1 cellular context compared by ENCODE assay signal in genomic region chr2:20589975-20590703, GRCh38.
A peak's percentile ranks its signal among the peaks of the same experiment; 100 is the strongest.
TF ChIP-seq lines count a peak whose summit lies in the region.

No MANE protein-coding gene starts in this region.

TF ChIP-seq in HepG2, 621 proteins besides CTCF, POLR2A, EP300 and RAD21 (continued from another document):
- TF ChIP-seq ZNF839 (CRISPR knock-in tag; IDR thresholded peaks at IDR 0.05; ENCODE audit: borderline replicate concordance), result 0 out of 2 replicates have a peak, but pooled peaks have one; percentile 15
- TF ChIP-seq HMG20A (CRISPR knock-in tag; IDR thresholded peaks at IDR 0.05; ENCODE audit: borderline replicate concordance), result no peak
- no peak for TF ChIP-seq ZNF746 (CRISPR knock-in tag; IDR thresholded peaks at IDR 0.05)
- 0 out of 2 replicates have a peak, but pooled peaks have one; percentile 22 for TF ChIP-seq ZMYM4 (CRISPR knock-in tag; IDR thresholded peaks at IDR 0.05)
- peak; percentile 17; the same call in 1 of the 2 replicates for TF ChIP-seq GABPB1 (CRISPR knock-in tag; IDR thresholded peaks at IDR 0.05)
- no peak for TF ChIP-seq LRRFIP1 (CRISPR knock-in tag; conservative IDR thresholded peaks at IDR 0.05)
- peak; percentile 51 for TF ChIP-seq HNRNPH1 (optimal IDR thresholded peaks at IDR 0.05; ENCODE audit: low read depth, low read length)
- TF ChIP-seq ZNF274 (CRISPR knock-in tag; IDR thresholded peaks at IDR 0.05), result peak; percentile 58; the same call in 1 of the 2 replicates
- TF ChIP-seq GLI4 (CRISPR knock-in tag; IDR thresholded peaks at IDR 0.05; ENCODE audit: borderline replicate concordance), result 0 out of 2 replicates have a peak, but pooled peaks have one; percentile 83
- peak; percentile 44; the same call in 1 of the 2 replicates for TF ChIP-seq ZNF253 (CRISPR knock-in tag; IDR thresholded peaks at IDR 0.05; ENCODE audit: borderline replicate concordance)
- TF ChIP-seq GTF3A (CRISPR knock-in tag; conservative IDR thresholded peaks at IDR 0.05), result 0 out of 2 replicates have a peak, but pooled peaks have one; percentile 47
- no peak for TF ChIP-seq MTA3 (CRISPR knock-in tag; IDR thresholded peaks at IDR 0.05)
- no peak for TF ChIP-seq ELF3 (CRISPR knock-in tag; IDR thresholded peaks at IDR 0.05)
- TF ChIP-seq AGO2 (optimal IDR thresholded peaks at IDR 0.05; ENCODE audit: low read depth, low read length), result no peak
- no peak for TF ChIP-seq ELF4 (CRISPR knock-in tag; IDR thresholded peaks at IDR 0.05; ENCODE audit: borderline replicate concordance)
- no peak for TF ChIP-seq SMAD9 (CRISPR knock-in tag; IDR thresholded peaks at IDR 0.05)
- TF ChIP-seq MLX (CRISPR knock-in tag; IDR thresholded peaks at IDR 0.05), result no peak
- peak; percentile 6; the same call in 1 of the 2 replicates for TF ChIP-seq ZFY (CRISPR knock-in tag; IDR thresholded peaks at IDR 0.05)
- TF ChIP-seq ZNF687 (CRISPR knock-in tag; IDR thresholded peaks at IDR 0.05), result peak; percentile 80
- no peak for TF ChIP-seq ZNF709 (CRISPR knock-in tag; IDR thresholded peaks at IDR 0.05)
- no peak for TF ChIP-seq PATZ1 (CRISPR knock-in tag; IDR thresholded peaks at IDR 0.05)
- TF ChIP-seq ZSCAN31 (CRISPR knock-in tag; IDR thresholded peaks at IDR 0.05; ENCODE audit: low read depth), result peak; percentile 14; the same call in 1 of the 2 replicates
- 0 out of 2 replicates have a peak, but pooled peaks have one; percentile 22 for TF ChIP-seq BCL3 (CRISPR knock-in tag; IDR thresholded peaks at IDR 0.05)
- TF ChIP-seq ESRRA (CRISPR knock-in tag; IDR thresholded peaks at IDR 0.05; ENCODE audit: low read depth), result no peak
- no peak for TF ChIP-seq HOXA3 (CRISPR knock-in tag; IDR thresholded peaks at IDR 0.05)
- TF ChIP-seq ZSCAN25 (CRISPR knock-in tag; IDR thresholded peaks at IDR 0.05), result 0 out of 2 replicates have a peak, but pooled peaks have one; percentile 20
- TF ChIP-seq FUBP1 (CRISPR knock-in tag; IDR thresholded peaks at IDR 0.05; ENCODE audit: borderline replicate concordance), result peak; percentile 86; the same call in 1 of the 2 replicates
- TF ChIP-seq ZNF724P (CRISPR knock-in tag; IDR thresholded peaks at IDR 0.05; ENCODE audit: borderline replicate concordance), result no peak
- no peak for TF ChIP-seq TBX3 (IDR thresholded peaks at IDR 0.05; ENCODE audit: borderline replicate concordance)
- TF ChIP-seq NR1H2 (CRISPR knock-in tag; IDR thresholded peaks at IDR 0.05; ENCODE audit: borderline replicate concordance, low read depth), result no peak
- TF ChIP-seq MAFK (conservative IDR thresholded peaks at IDR 0.05 in 1 of 2, IDR thresholded peaks at IDR 0.05 in 1 of 2; ENCODE audit: low read length in 2 of 2), result no peak
- TF ChIP-seq ZNF543 (CRISPR knock-in tag; IDR thresholded peaks at IDR 0.05), result 0 out of 2 replicates have a peak, but pooled peaks have one; percentile 21
- no peak for TF ChIP-seq ZNF460 (CRISPR knock-in tag; IDR thresholded peaks at IDR 0.05; ENCODE audit: borderline replicate concordance)
